9 cellular contexts compared by ENCODE assay signal in genomic region chr1:156502749-156503671, GRCh38. TPM values are rescaled to one million over a fixed set of nuclear protein-coding genes. Genes with fewer than 3 reads are reported as not detected.
DNase-seq lines count a peak whose midpoint lies in the region; ATAC-seq, FAIRE-seq and TF ChIP-seq lines count a peak whose summit lies in the region.
"Had no signal": no experiment of that assay in that cellular context is flagged by ENCODE, and none has a peak within 500 bp of the region (broad histone marks: within the 10 kb centered on the region; RNA-seq: fewer than 3 reads in every experiment).

No MANE protein-coding gene starts in this region.

- peak overlapping the region; percentile 81 for H3K9ac ChIP-seq in keratinocyte (ENCODE audit: control insufficient read depth, extremely low read depth, insufficient read depth, low read length)

- H3K4me3 ChIP-seq in Peyer's patch (peak overlapping the region in 2 of 4 donors; percentile 19 to 37), keratinocyte (ENCODE audit: control insufficient read depth in 2 of 3, extremely low read depth in 1 of 3, insufficient read depth in 2 of 3, low read depth in 1 of 3, low read length in 3 of 3) (peak overlapping the region in 2 of 3 experiments; percentile 32 to 33)

- peak; percentile 47 for DNase-seq in NCI-H345 (lab: John Stamatoyannopoulos, UW)
- DNase-seq in NCI-H345 treated with DMSO at 0.1 percent for 48 hours (lab: John Stamatoyannopoulos, UW; ENCODE audit: unreplicated experiment) = no peak
- peak in 2 of 3 donors; percentile 64 to 85 for DNase-seq in Peyer's patch
- DNase-seq in cerebellar cortex (ENCODE audit: low spot score) = peak; percentile 96
- peak; percentile 85 for DNase-seq in keratinocyte (ENCODE audit: low read depth, low spot score)
- peak; percentile 65 for DNase-seq in smooth muscle cell of the brain vasculature (ENCODE audit: low read depth, low spot score)

- FAIRE-seq in keratinocyte (lab: Jason Lieb, UNC) = peak; percentile 66
- FAIRE-seq: islet of Langerhans had no signal

- H3K27me3 ChIP-seq in Peyer's patch = no peaks in the 10 kb centered on the region
- no peaks in the 10 kb centered on the region for H3K27me3 ChIP-seq in keratinocyte (ENCODE audit: control insufficient read depth, extremely low read depth, insufficient read depth, low read length)

- TF ChIP-seq POLR2A in Peyer's patch (IDR thresholded peaks at IDR 0.05) = peak in 1 of 2 donors; percentile 51

- dilution Hi-C loops in keratinocyte (cut with MboI; ENCODE audit: extremely low pct_ligation_motif_present, low sequenced_read_pairs) = no loop called here

- peaks cover 25% of the 10 kb centered on the region for H3K79me2 ChIP-seq in keratinocyte (ENCODE audit: control insufficient read depth, insufficient read depth, low read length)

- H3K27ac ChIP-seq in Peyer's patch = peak overlapping the region; percentile 96 to 99 (median 98)
- H3K27ac ChIP-seq in keratinocyte (ENCODE audit: control insufficient read depth, insufficient read depth, low read length) = peak overlapping the region; percentile 98

- H2AFZ ChIP-seq in keratinocyte (ENCODE audit: control insufficient read depth, low read length) = peak overlapping the region; percentile 4

- H3K9me3 ChIP-seq in Peyer's patch = no peaks in the 10 kb centered on the region
- no peaks in the 10 kb centered on the region for H3K9me3 ChIP-seq in keratinocyte (ENCODE audit: control insufficient read depth, low read depth, low read length)

- H3K4me2 ChIP-seq in keratinocyte (ENCODE audit: control insufficient read depth, extremely low read depth, insufficient read depth, low read depth, low read length) = peak overlapping the region; percentile 85

- TF ChIP-seq CTCF in Peyer's patch (IDR thresholded peaks at IDR 0.05) = no peak
- TF ChIP-seq CTCF in keratinocyte (optimal IDR thresholded peaks at IDR 0.05 in 1 of 3, IDR thresholded peaks at IDR 0.05 in 1 of 3, conservative IDR thresholded peaks at IDR 0.05 in 1 of 3; ENCODE audit: extremely low read depth in 1 of 3, insufficient read depth in 2 of 3, low read length in 3 of 3) = no peak

- ATAC-seq in GM21447 (IDR thresholded peaks at IDR 0.05; ENCODE audit: unreplicated experiment) = no peak
- no peak for ATAC-seq in GM21381 (IDR thresholded peaks at IDR 0.05; ENCODE audit: unreplicated experiment)

- H3K36me3 ChIP-seq in Peyer's patch = no peaks in the 10 kb centered on the region
- no peaks in the 10 kb centered on the region for H3K36me3 ChIP-seq in keratinocyte (ENCODE audit: control insufficient read depth in 2 of 2, extremely low read depth in 1 of 2, insufficient read depth in 2 of 2, low read length in 2 of 2)

- H3K9me1 ChIP-seq in keratinocyte (ENCODE audit: control insufficient read depth, extremely low read depth, insufficient read depth, low read length) = peaks cover 3% of the 10 kb centered on the region

- peaks cover 7% of the 10 kb centered on the region for H4K20me1 ChIP-seq in keratinocyte (ENCODE audit: control insufficient read depth, extremely low read depth, insufficient read depth, low read length)

- peaks cover 7 to 52% (median 42%) of the 10 kb centered on the region in 4 donors for H3K4me1 ChIP-seq in Peyer's patch
- peaks cover 49% of the 10 kb centered on the region for H3K4me1 ChIP-seq in keratinocyte (ENCODE audit: control insufficient read depth, extremely low read depth, insufficient read depth, low read length)

RNA-seq across cellular contexts. Expression of gene MEF2D, which starts 2.4 kb away (rescaled TPM):
- total RNA-seq in Peyer's patch = 10 to 100 TPM; 46.8 to 97.4 (median 64.1) TPM
- polyA plus RNA-seq in keratinocyte = 8.7 to 11.5 TPM (median 9.3 TPM) in 3 replicates
- 13.9 TPM for polyA plus RNA-seq in keratinocyte (2011; ENCODE audit: low read depth)
- polyA plus RNA-seq in keratinocyte (2011; cell fraction: cytosol; rRNA removed) = 9.2 and 17.8 TPM in 2 replicates
- 32.8 and 43.7 TPM in 2 replicates for polyA plus RNA-seq in keratinocyte (2011; cell fraction: nucleus; rRNA removed)
- polyA plus RNA-seq in keratinocyte (2012; ENCODE audit: low replicate concordance) = 19.5 and 20.9 TPM in 2 replicates
- polyA minus RNA-seq in keratinocyte = 7.3 to 38.8 TPM (median 10.3 TPM) in 3 replicates
- polyA minus RNA-seq in keratinocyte (2011; cell fraction: cytosol; rRNA and poly(A)+ RNA removed) = 25.7 TPM
- polyA minus RNA-seq in keratinocyte (2011; cell fraction: nucleus; rRNA and poly(A)+ RNA removed) = 18.3 and 27.6 TPM in 2 replicates
